ENCODE assay signal across 8 cellular contexts in genomic region chr19:17245535-17245984, GRCh38. TPM values are rescaled to one million over a fixed set of nuclear protein-coding genes. Genes with fewer than 3 reads are reported as not detected.
DNase-seq lines count a peak whose midpoint lies in the region; TF ChIP-seq lines count a peak whose summit lies in the region.

TSS of gene NR2F6 (minus strand) at chr19:17245919. CDS start at chr19:17245220, 699 bp downstream.

- no CpG with 5 or more reads among the region's 72 CpGs for WGBS in esophagus squamous epithelium, 2 donors

- no peaks in the 10 kb centered on the region for H3K9me3 Mint-ChIP-seq in T-helper 2 cell treated with Interferon-gamma antibody and Interleukin-4, amounts not matched to agents 5 μg/mL and 100 μg/mL, for 36 hours
- H3K9me3 Mint-ChIP-seq in neural crest cell: no peaks in the 10 kb centered on the region

- peak within 1 kb of the TSS; percentile 90 for H3K4me3 Mint-ChIP-seq in T-helper 2 cell treated with Interferon-gamma antibody and Interleukin-4, amounts not matched to agents 5 μg/mL and 100 μg/mL, for 36 hours
- peak within 1 kb of the TSS; percentile 98 for H3K4me3 Mint-ChIP-seq in neural crest cell

- H3K27ac Mint-ChIP-seq in T-helper 2 cell treated with Interferon-gamma antibody and Interleukin-4, amounts not matched to agents 5 μg/mL and 100 μg/mL, for 36 hours: peak within 1 kb of the TSS; percentile 78
- peak within 1 kb of the TSS; percentile 98 for H3K27ac Mint-ChIP-seq in neural crest cell (ENCODE audit: unreplicated experiment)

- intact Hi-C loops in esophagus squamous epithelium (cut with DNase I): no loop called here

- peak within 1 kb of the TSS; percentile 79 for H3K4me3 ChIP-seq in SJCRH30
- H3K4me3 ChIP-seq in esophagus squamous epithelium: peak within 1 kb of the TSS; percentile 81 to 95 (median 90)

- no peak for DNase-seq in T-helper 2 cell treated with Interferon-gamma antibody and Interleukin-4, amounts not matched to agents 5 μg/mL and 100 μg/mL, for 36 hours (ENCODE audit: low spot score)
- DNase-seq in T-helper 2 cell (no peak), SJCRH30 (no peak), esophagus squamous epithelium (lab: John Stamatoyannopoulos, UW) (no peak), neural crest cell (ENCODE audit: low read depth, low spot score) (no peak), SKM-1 treated with dmso at 0.1 percent for 144 hours (lab: John Stamatoyannopoulos, UW; ENCODE audit: unreplicated experiment) (no peak), AML-193 (lab: John Stamatoyannopoulos, UW) (no peak), DMS53 treated with DMSO at 0.1 percent for 48 hours (lab: John Stamatoyannopoulos, UW; ENCODE audit: unreplicated experiment) (no peak)

- no peaks in the 10 kb centered on the region for H3K27me3 ChIP-seq in SJCRH30
- no peaks in the 10 kb centered on the region for H3K27me3 ChIP-seq in esophagus squamous epithelium

- peak in 1 of 4 donors; percentile 20 for TF ChIP-seq POLR2A in esophagus squamous epithelium (IDR thresholded peaks at IDR 0.05)

- peaks cover 7% of the 10 kb centered on the region for H3K4me1 Mint-ChIP-seq in T-helper 2 cell treated with Interferon-gamma antibody and Interleukin-4, amounts not matched to agents 5 μg/mL and 100 μg/mL, for 36 hours (ENCODE audit: low read depth)
- peaks cover 57% of the 10 kb centered on the region for H3K4me1 Mint-ChIP-seq in neural crest cell

- TF ChIP-seq CTCF in esophagus squamous epithelium (IDR thresholded peaks at IDR 0.05): no peak
- no peak for TF ChIP-seq CTCF in neural crest cell (conservative IDR thresholded peaks at IDR 0.05)

- H3K36me3 Mint-ChIP-seq in T-helper 2 cell treated with Interferon-gamma antibody and Interleukin-4, amounts not matched to agents 5 μg/mL and 100 μg/mL, for 36 hours (ENCODE audit: low read depth): no peaks in the 10 kb centered on the region
- H3K36me3 Mint-ChIP-seq in neural crest cell (ENCODE audit: low read depth): peaks cover 3% of the 10 kb centered on the region

- H3K9me3 ChIP-seq in SJCRH30 (replicated peaks) (no peaks in the 10 kb centered on the region), esophagus squamous epithelium (no peaks in the 10 kb centered on the region)

- H3K27me3 Mint-ChIP-seq in T-helper 2 cell treated with Interferon-gamma antibody and Interleukin-4, amounts not matched to agents 5 μg/mL and 100 μg/mL, for 36 hours (ENCODE audit: low read depth): peaks cover 16% of the 10 kb centered on the region
- peaks cover 9% of the 10 kb centered on the region for H3K27me3 Mint-ChIP-seq in neural crest cell (ENCODE audit: low read depth)

- H3K4me1 ChIP-seq in SJCRH30 (peaks cover 34% of the 10 kb centered on the region), esophagus squamous epithelium (peaks cover 23 to 87% (median 41%) of the 10 kb centered on the region in 3 donors)

- H3K27ac ChIP-seq in SJCRH30 (peak within 1 kb of the TSS; percentile 83), esophagus squamous epithelium (peak within 1 kb of the TSS; percentile 90 to 94 (median 92))

- H3K36me3 ChIP-seq in SJCRH30 (no peaks in the 10 kb centered on the region), esophagus squamous epithelium (peaks cover 0 to 9% (median 0%) of the 10 kb centered on the region in 3 donors)

RNA-seq across cellular contexts. Expression of gene NR2F6, which starts in this region (rescaled TPM):
- total RNA-seq in SJCRH30 (2014; rRNA removed; shearing (Covaris generic)): 41.0 and 42.0 TPM in 2 replicates
- total RNA-seq in esophagus squamous epithelium (100 to 1,000 TPM in 1 of 4 donors, 10 to 100 TPM in 3; 52.8 to 115 (median 82.7) TPM), neural crest cell (52.8 and 57.6 TPM in 2 replicates)
